ENCODE assay signal across 23 cellular contexts in genomic region chr18:50008306-50008705, GRCh38.
"Had no signal": no experiment of that assay in that cellular context is flagged by ENCODE, and none has a peak within 500 bp of the region (broad histone marks: within the 10 kb centered on the region; RNA-seq: fewer than 3 reads in every experiment).

No MANE protein-coding gene starts in this region.

- ATAC-seq: mucosa of descending colon; naive thymus-derived CD4-positive, alpha-beta T cell; natural killer cell treated with Interleukin-12 subunit alpha and Interleukin-12 subunit beta and Interleukin-15 and Interleukin-18, amount 100 ng/mL, for 72 hours; right cardiac atrium; sciatic nerve had no signal

- H3K4me3 ChIP-seq: left ventricle myocardium inferior, lung, mucosa of descending colon, ovary, prostate gland, skin epidermis, suprapubic skin, tibial nerve, upper lobe of left lung, vagina had no signal

- DNase-seq: islet precursor cell; left ventricle myocardium inferior; midbrain; mucosa of descending colon; naive thymus-derived CD4-positive, alpha-beta T cell; ovary; posterior cingulate gyrus; retina; right cardiac atrium; stimulated activated CD4-positive, alpha-beta T cell treated with anti-CD3 and anti-CD28 coated beads, Interleukin-12 subunit alpha, Interleukin-12 subunit beta, amount 100 ng/mL, for 4 hours; stimulated activated CD4-positive, alpha-beta T cell treated with anti-CD3 and anti-CD28 coated beads, Interleukin-15, amount 100 ng/mL, for 24 hours; stimulated activated CD4-positive, alpha-beta T cell treated with anti-CD3 and anti-CD28 coated beads, Interleukin-2, amount 100 ng/mL, for 24 hours; stimulated activated CD4-positive, alpha-beta T cell treated with anti-CD3 and anti-CD28 coated beads, Interleukin-4, amount 100 ng/mL, for 1 hour; stimulated activated naive CD4-positive, alpha-beta T cell; upper lobe of left lung had no signal

- H3K36me3 ChIP-seq: left ventricle myocardium inferior, ovary, prostate gland, suprapubic skin, tibial nerve, upper lobe of left lung, vagina had no signal

- H3K9me3 ChIP-seq: left ventricle myocardium inferior, mucosa of descending colon, ovary, prostate gland, suprapubic skin, tibial nerve, upper lobe of left lung, vagina had no signal

- H3K27ac ChIP-seq: left ventricle myocardium inferior, ovary, prostate gland, skin epidermis, suprapubic skin, tibial nerve, upper lobe of left lung, vagina had no signal

- H3K4me1 ChIP-seq: left ventricle myocardium inferior, prostate gland, suprapubic skin had no signal

- H3K27me3 ChIP-seq: ovary, suprapubic skin, tibial nerve, upper lobe of left lung, vagina had no signal
